Comparison of ENCODE assay signal across 1 cellular context in genomic region chr2:8004250-8004681, GRCh38.
TF ChIP-seq lines count a peak whose summit lies in the region.

No MANE protein-coding gene starts in this region.

TF ChIP-seq in GM12878, 131 proteins besides CTCF, POLR2A, EP300 and RAD21 (continued from another document and continues in another):
- TF ChIP-seq ZNF592 (IDR thresholded peaks at IDR 0.05) (no peak; the same call in 1 of the 2 replicates), HDAC6 (IDR thresholded peaks at IDR 0.05; ENCODE audit: unreplicated experiment) (no peak), ZBTB4 (CRISPR knock-in tag; IDR thresholded peaks at IDR 0.05) (0 out of 2 replicates have a peak, but pooled peaks have one; percentile 72), EGR1 (IDR thresholded peaks at IDR 0.05; ENCODE audit: borderline replicate concordance in 1 of 2, low read depth in 2 of 2, low read length in 2 of 2) (no peak), TBL1XR1 (IDR thresholded peaks at IDR 0.05; ENCODE audit: low read depth, low read length) (no peak), JUNB (IDR thresholded peaks at IDR 0.05) (no peak; the same call in 1 of the 2 replicates), PBX3 (IDR thresholded peaks at IDR 0.05; ENCODE audit: insufficient replicate concordance, low read depth, low read length) (no peak), ZBTB11 (CRISPR knock-in tag; IDR thresholded peaks at IDR 0.05) (no peak), SMAD5 (IDR thresholded peaks at IDR 0.05; ENCODE audit: low read depth) (no peak), CBX5 (IDR thresholded peaks at IDR 0.05; ENCODE audit: low read depth) (no peak), NR2C2 (IDR thresholded peaks at IDR 0.05; ENCODE audit: borderline replicate concordance, control insufficient read depth, insufficient read length, low read depth) (no peak), ZBTB33 (IDR thresholded peaks at IDR 0.05) (no peak), ASH2L (IDR thresholded peaks at IDR 0.05; ENCODE audit: borderline replicate concordance, low read depth) (no peak), IRF3 (IDR thresholded peaks at IDR 0.05) (no peak), YBX1 (IDR thresholded peaks at IDR 0.05) (no peak), TCF7 (IDR thresholded peaks at IDR 0.05; ENCODE audit: borderline replicate concordance) (no peak), PAX8 (IDR thresholded peaks at IDR 0.05) (no peak), TCF12 (IDR thresholded peaks at IDR 0.05; ENCODE audit: low read depth, low read length) (no peak), PML (IDR thresholded peaks at IDR 0.05; ENCODE audit: low read length) (no peak), E2F4 (IDR thresholded peaks at IDR 0.05; ENCODE audit: low read depth, low read length) (no peak), RB1 (IDR thresholded peaks at IDR 0.05; ENCODE audit: borderline replicate concordance) (no peak), CEBPZ (IDR thresholded peaks at IDR 0.05; ENCODE audit: low read depth, low read length) (no peak), POU2F2 (IDR thresholded peaks at IDR 0.05; ENCODE audit: borderline replicate concordance, low read depth, low read length) (no peak), ZZZ3 (IDR thresholded peaks at IDR 0.05; ENCODE audit: control insufficient read depth, insufficient read length, low read depth) (no peak), ZSCAN29 (IDR thresholded peaks at IDR 0.05) (no peak), TCF3 (IDR thresholded peaks at IDR 0.05; ENCODE audit: borderline replicate concordance, insufficient read depth, low read depth, low read length) (no peak), LARP7 (IDR thresholded peaks at IDR 0.05) (no peak), ZNF207 (IDR thresholded peaks at IDR 0.05; ENCODE audit: borderline replicate concordance) (no peak), PRDM15 (CRISPR knock-in tag; IDR thresholded peaks at IDR 0.05) (peak; percentile 65; the same call in 1 of the 2 replicates), KAT2A (conservative IDR thresholded peaks at IDR 0.05; ENCODE audit: control insufficient read depth, low read depth, low read length) (no peak), NFIC (IDR thresholded peaks at IDR 0.05; ENCODE audit: low read depth, low read length) (no peak), NR2F1 (conservative IDR thresholded peaks at IDR 0.05) (0 out of 2 replicates have a peak, but pooled peaks have one; percentile 16), HDGF (IDR thresholded peaks at IDR 0.05) (no peak)
